8 cellular contexts compared by ENCODE assay signal in genomic region chr12:96986883-96987523, GRCh38.
DNase-seq lines count a peak whose midpoint lies in the region; ATAC-seq, FAIRE-seq and TF ChIP-seq lines count a peak whose summit lies in the region.

No MANE protein-coding gene starts in this region.

- H3K27me3 Mint-ChIP-seq in astrocyte (ENCODE audit: low read depth, unreplicated experiment), result peaks cover 11% of the 10 kb centered on the region

- no peak overlapping the region for H3K27ac Mint-ChIP-seq in astrocyte (ENCODE audit: unreplicated experiment)

- FAIRE-seq in astrocyte (lab: Jason Lieb, UNC), result no peak

- peaks cover 11% of the 10 kb centered on the region for H3K27me3 ChIP-seq in astrocyte (ENCODE audit: insufficient read depth, low read length)

- H3K9me3 Mint-ChIP-seq in astrocyte (ENCODE audit: unreplicated experiment), result no peaks in the 10 kb centered on the region

- no peaks in the 10 kb centered on the region for H3K36me3 Mint-ChIP-seq in astrocyte (ENCODE audit: low read depth, unreplicated experiment)

- no peak for ATAC-seq in GM19035 (IDR thresholded peaks at IDR 0.05; ENCODE audit: unreplicated experiment)
- ATAC-seq in HG03175 (IDR thresholded peaks at IDR 0.05; ENCODE audit: unreplicated experiment), result no peak

- DNase-seq in 8988T (peak; percentile 17), ELR (ENCODE audit: low read depth) (peak; percentile 59), NCI-H146 treated with DMSO at 0.1 percent for 48 hours (lab: John Stamatoyannopoulos, UW; ENCODE audit: unreplicated experiment) (peak; percentile 73), astrocyte (ENCODE audit: low read depth) (no peak), left kidney (ENCODE audit: low read depth, low spot score) (peak; percentile 71)
- DNase-seq in stimulated activated CD4-positive, alpha-beta T cell treated with anti-CD3 and anti-CD28 coated beads, Interleukin-4, amount 100 ng/mL, for 24 hours, result no peak

- no peak overlapping the region for H3K4me3 Mint-ChIP-seq in astrocyte (ENCODE audit: unreplicated experiment)

- H3K36me3 ChIP-seq in astrocyte (ENCODE audit: insufficient read depth, low read length), result no peaks in the 10 kb centered on the region

- no peaks in the 10 kb centered on the region for H3K9me3 ChIP-seq in astrocyte (ENCODE audit: insufficient read depth, low read depth, low read length)

- H3K4me2 ChIP-seq in astrocyte (ENCODE audit: low read length), result peak overlapping the region; percentile 14

- peaks cover 11% of the 10 kb centered on the region for H3K4me1 Mint-ChIP-seq in astrocyte (ENCODE audit: low read depth, unreplicated experiment)

- H3K27ac ChIP-seq in astrocyte (ENCODE audit: low read depth, low read length), result no peak overlapping the region

- H3K4me1 ChIP-seq in astrocyte (ENCODE audit: insufficient read depth, low read length), result peaks cover 9% of the 10 kb centered on the region

- no peaks in the 10 kb centered on the region for H4K20me1 ChIP-seq in astrocyte (ENCODE audit: insufficient read depth, low read length)

- H3K9ac ChIP-seq in astrocyte (ENCODE audit: low read length), result no peak overlapping the region

- no peak overlapping the region for H2AFZ ChIP-seq in astrocyte (ENCODE audit: low read depth, low read length)

- TF ChIP-seq CTCF in astrocyte (IDR thresholded peaks at IDR 0.05; ENCODE audit: insufficient read depth, low read depth, low read length), result peak; percentile 66

- H3K4me3 ChIP-seq in astrocyte (ENCODE audit: insufficient read depth, low read depth, low read length), result no peak overlapping the region

- H3K79me2 ChIP-seq in astrocyte (ENCODE audit: insufficient read depth, low read length), result no peaks in the 10 kb centered on the region

Comparison
In these comparisons a context has a peak if more than half of its experiments do, and no peak if none do; other contexts are left out.
1. DNase-seq: peak in 8988T (single experiment), ELR (single experiment), NCI-H146 treated with DMSO at 0.1 percent for 48 hours (single experiment) and left kidney (single experiment); none in astrocyte (single experiment) and stimulated activated CD4-positive, alpha-beta T cell treated with anti-CD3 and anti-CD28 coated beads, Interleukin-4, amount 100 ng/mL, for 24 hours (single experiment).